8 cellular contexts compared by ENCODE assay signal in the genomic region with DNA sequence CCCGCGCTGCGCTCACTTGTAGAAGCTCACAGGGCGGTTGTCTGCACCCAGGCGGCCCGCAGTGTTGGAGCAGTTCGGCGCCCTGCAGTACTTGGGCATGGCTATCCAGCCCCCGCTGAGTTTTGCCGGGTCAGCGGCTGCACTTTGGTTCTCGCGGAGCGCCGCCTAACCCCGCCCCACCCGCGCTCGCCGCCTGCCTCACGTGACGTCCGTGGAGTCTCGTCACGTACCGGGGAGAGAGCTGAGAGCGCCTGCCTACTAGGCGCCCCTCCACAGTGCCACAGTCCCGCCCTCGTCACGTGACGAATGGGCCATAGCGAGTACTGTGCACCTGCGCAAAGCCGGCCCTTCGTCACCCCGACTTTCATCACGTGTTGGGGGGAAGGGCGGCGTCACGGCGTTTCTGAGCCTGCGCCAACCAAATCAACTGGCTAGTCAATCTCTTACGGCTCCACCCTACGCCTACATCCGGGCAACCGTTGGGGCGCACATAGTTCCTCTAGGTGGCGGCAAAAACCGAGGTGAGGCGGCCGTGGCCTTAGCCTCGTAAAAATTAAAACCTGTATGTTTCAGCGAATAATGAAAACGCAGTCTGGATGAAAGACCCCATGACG. TPM values are rescaled to one million over a fixed set of nuclear protein-coding genes. Genes with fewer than 3 reads are reported as not detected.
DNase-seq lines count a peak whose midpoint lies in the region; ATAC-seq and TF ChIP-seq lines count a peak whose summit lies in the region.

A gene with protein sequence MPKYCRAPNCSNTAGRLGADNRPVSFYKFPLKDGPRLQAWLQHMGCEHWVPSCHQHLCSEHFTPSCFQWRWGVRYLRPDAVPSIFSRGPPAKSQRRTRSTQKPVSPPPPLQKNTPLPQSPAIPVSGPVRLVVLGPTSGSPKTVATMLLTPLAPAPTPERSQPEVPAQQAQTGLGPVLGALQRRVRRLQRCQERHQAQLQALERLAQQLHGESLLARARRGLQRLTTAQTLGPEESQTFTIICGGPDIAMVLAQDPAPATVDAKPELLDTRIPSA (minus strand): TSS at position 167 of the 614 bp plus-strand sequence. CDS start 68 bp downstream, at position 99.

- H3K4me1 Mint-ChIP-seq in GM23338 (peaks cover 25% of the 10 kb centered on the region), natural killer cell (peaks cover 26 to 29% of the 10 kb centered on the region in 2 donors)
- peaks cover 20% of the 10 kb centered on the region for H3K4me1 Mint-ChIP-seq in activated T-helper 2 cell treated with anti-CD3 and anti-CD28 coated beads, Interferon-gamma antibody, Interleukin-2, Interleukin-4, amounts not matched to agents 10 μg/mL and 5 μg/mL and 100 μg/mL, durations not matched to agents 14 hours and 24 hours and 36 hours (ENCODE audit: low read depth)

- H3K9me2 ChIP-seq in GM23338 (ENCODE audit: insufficient read depth): no peaks in the 10 kb centered on the region

- peak within 1 kb of the TSS; percentile 79 for H3K27ac ChIP-seq in GM23338 (ENCODE audit: low read depth)

- peaks cover 31% of the 10 kb centered on the region for H4K20me1 ChIP-seq in GM23338 (replicated peaks; ENCODE audit: insufficient read depth)

- peak within 1 kb of the TSS; percentile 50 for H2AFZ ChIP-seq in GM23338

- intact Hi-C loops in activated T-helper 2 cell treated with anti-CD3 and anti-CD28 coated beads, Interferon-gamma antibody, Interleukin-2, Interleukin-4, amounts not matched to agents 10 μg/mL and 5 μg/mL and 100 μg/mL, durations not matched to agents 14 hours and 24 hours and 36 hours (cut with micrococcal nuclease): loop anchor here (1.0 to 10.0 kb wide), 6 partner anchors 40 to 1851 kb away; partner anchors contain the start of genes ALKBH6, IGFLR1, LIN37 and PSENEN
- intact Hi-C loops in natural killer cell (cut with micrococcal nuclease): loop anchor here (1.0 to 5.0 kb wide), 6 partner anchors 40 to 160 kb away; partner anchors contain the start of genes ALKBH6, SDHAF1, TBCB and ZNF565

- peak; percentile 99 for DNase-seq in EL
- DNase-seq in GM23338 (ENCODE audit: low spot score): peak; percentile 99
- peak; percentile 99 for DNase-seq in LHCN-M2 (ENCODE audit: low read depth)
- DNase-seq in RPMI7951 (ENCODE audit: low read depth): peak; percentile 99
- peak; percentile 100 for DNase-seq in activated T-helper 2 cell treated with anti-CD3 and anti-CD28 coated beads, Interferon-gamma antibody, Interleukin-2, Interleukin-4, amounts not matched to agents 10 μg/mL and 5 μg/mL and 100 μg/mL, durations not matched to agents 14 hours and 24 hours and 36 hours (ENCODE audit: low spot score)
- DNase-seq in fibroblast of peridontal ligament (ENCODE audit: extremely low read depth): peak; percentile 99
- peak; percentile 99 for DNase-seq in natural killer cell
- DNase-seq in stimulated activated naive CD4-positive, alpha-beta T cell treated with Interleukin-2 at 50 U/mL for 16 hours (lab: John Stamatoyannopoulos, UW): peak; percentile 100

- H3K4me2 ChIP-seq in GM23338: peak within 1 kb of the TSS; percentile 99

- H3K4me1 ChIP-seq in GM23338 (ENCODE audit: insufficient read depth): peaks cover 23% of the 10 kb centered on the region; the same call in 1 of the 2 replicates

- 0 out of 2 replicates have a peak, but pooled peaks cover 13% of the 10 kb centered on the region for H3F3A ChIP-seq in GM23338 (replicated peaks; ENCODE audit: low read depth)

- H3K27ac Mint-ChIP-seq in GM23338 (peak within 1 kb of the TSS; percentile 99), natural killer cell (peak within 1 kb of the TSS; percentile 93 to 94)
- peak within 1 kb of the TSS; percentile 96 for H3K27ac Mint-ChIP-seq in activated T-helper 2 cell treated with anti-CD3 and anti-CD28 coated beads, Interferon-gamma antibody, Interleukin-2, Interleukin-4, amounts not matched to agents 10 μg/mL and 5 μg/mL and 100 μg/mL, durations not matched to agents 14 hours and 24 hours and 36 hours

- peak within 1 kb of the TSS; percentile 94 for H3K4me3 ChIP-seq in GM23338

- H3K27me3 Mint-ChIP-seq in GM23338 (ENCODE audit: insufficient read depth, low read depth, poor library complexity) (peaks cover 15% of the 10 kb centered on the region), natural killer cell (ENCODE audit: low read depth in 2 of 2) (no peaks in the 10 kb centered on the region)
- no peaks in the 10 kb centered on the region for H3K27me3 Mint-ChIP-seq in activated T-helper 2 cell treated with anti-CD3 and anti-CD28 coated beads, Interferon-gamma antibody, Interleukin-2, Interleukin-4, amounts not matched to agents 10 μg/mL and 5 μg/mL and 100 μg/mL, durations not matched to agents 14 hours and 24 hours and 36 hours (ENCODE audit: low read depth)

- peaks cover 11% of the 10 kb centered on the region for H3K36me3 Mint-ChIP-seq in GM23338 (ENCODE audit: low read depth)
- peaks cover 10% of the 10 kb centered on the region for H3K36me3 Mint-ChIP-seq in activated T-helper 2 cell treated with anti-CD3 and anti-CD28 coated beads, Interferon-gamma antibody, Interleukin-2, Interleukin-4, amounts not matched to agents 10 μg/mL and 5 μg/mL and 100 μg/mL, durations not matched to agents 14 hours and 24 hours and 36 hours (ENCODE audit: low read depth)
- H3K36me3 Mint-ChIP-seq in natural killer cell: no peaks in the 10 kb centered on the region

- H3K36me3 ChIP-seq in GM23338 (ENCODE audit: insufficient read depth): peaks cover 4% of the 10 kb centered on the region; the same call in 1 of the 2 replicates

- TF ChIP-seq CTCF in GM23338 (conservative IDR thresholded peaks at IDR 0.05; ENCODE audit: low read depth in 2 of 2) (peak; percentile 11 to 32; a peak in 2 of 4 replicates), natural killer cell (IDR thresholded peaks at IDR 0.05) (peak; percentile 66)

- H3K27me3 ChIP-seq in GM23338 (ENCODE audit: insufficient read depth): no peaks in the 10 kb centered on the region

- H3K9me3 Mint-ChIP-seq in GM23338: no peaks in the 10 kb centered on the region; the same call in 2 of the 3 replicates
- no peaks in the 10 kb centered on the region for H3K9me3 Mint-ChIP-seq in activated T-helper 2 cell treated with anti-CD3 and anti-CD28 coated beads, Interferon-gamma antibody, Interleukin-2, Interleukin-4, amounts not matched to agents 10 μg/mL and 5 μg/mL and 100 μg/mL, durations not matched to agents 14 hours and 24 hours and 36 hours
- H3K9me3 Mint-ChIP-seq in natural killer cell: no peaks in the 10 kb centered on the region

- H3K79me2 ChIP-seq in GM23338 (replicated peaks; ENCODE audit: insufficient read depth): peaks cover 45% of the 10 kb centered on the region

- ATAC-seq in GM23338 (peak; percentile 81), natural killer cell (peak; percentile 83 to 94 (median 84))

- H3K4me3 Mint-ChIP-seq in GM23338 (peak within 1 kb of the TSS; percentile 93), natural killer cell (peak within 1 kb of the TSS; percentile 98)
- peak within 1 kb of the TSS; percentile 98 for H3K4me3 Mint-ChIP-seq in activated T-helper 2 cell treated with anti-CD3 and anti-CD28 coated beads, Interferon-gamma antibody, Interleukin-2, Interleukin-4, amounts not matched to agents 10 μg/mL and 5 μg/mL and 100 μg/mL, durations not matched to agents 14 hours and 24 hours and 36 hours (ENCODE audit: low read depth)

TF ChIP-seq in GM23338, 12 proteins besides CTCF, POLR2A, EP300 and RAD21:
- TF ChIP-seq CREB1 (CRISPR knock-in tag; IDR thresholded peaks at IDR 0.05; ENCODE audit: low read depth) (peak; percentile 89), POLR2AphosphoS5 (IDR thresholded peaks at IDR 0.05; ENCODE audit: low read depth) (peak; percentile 94), ZNF114 (CRISPR knock-in tag; IDR thresholded peaks at IDR 0.05) (no peak)
- TF ChIP-seq, protein P1, sequence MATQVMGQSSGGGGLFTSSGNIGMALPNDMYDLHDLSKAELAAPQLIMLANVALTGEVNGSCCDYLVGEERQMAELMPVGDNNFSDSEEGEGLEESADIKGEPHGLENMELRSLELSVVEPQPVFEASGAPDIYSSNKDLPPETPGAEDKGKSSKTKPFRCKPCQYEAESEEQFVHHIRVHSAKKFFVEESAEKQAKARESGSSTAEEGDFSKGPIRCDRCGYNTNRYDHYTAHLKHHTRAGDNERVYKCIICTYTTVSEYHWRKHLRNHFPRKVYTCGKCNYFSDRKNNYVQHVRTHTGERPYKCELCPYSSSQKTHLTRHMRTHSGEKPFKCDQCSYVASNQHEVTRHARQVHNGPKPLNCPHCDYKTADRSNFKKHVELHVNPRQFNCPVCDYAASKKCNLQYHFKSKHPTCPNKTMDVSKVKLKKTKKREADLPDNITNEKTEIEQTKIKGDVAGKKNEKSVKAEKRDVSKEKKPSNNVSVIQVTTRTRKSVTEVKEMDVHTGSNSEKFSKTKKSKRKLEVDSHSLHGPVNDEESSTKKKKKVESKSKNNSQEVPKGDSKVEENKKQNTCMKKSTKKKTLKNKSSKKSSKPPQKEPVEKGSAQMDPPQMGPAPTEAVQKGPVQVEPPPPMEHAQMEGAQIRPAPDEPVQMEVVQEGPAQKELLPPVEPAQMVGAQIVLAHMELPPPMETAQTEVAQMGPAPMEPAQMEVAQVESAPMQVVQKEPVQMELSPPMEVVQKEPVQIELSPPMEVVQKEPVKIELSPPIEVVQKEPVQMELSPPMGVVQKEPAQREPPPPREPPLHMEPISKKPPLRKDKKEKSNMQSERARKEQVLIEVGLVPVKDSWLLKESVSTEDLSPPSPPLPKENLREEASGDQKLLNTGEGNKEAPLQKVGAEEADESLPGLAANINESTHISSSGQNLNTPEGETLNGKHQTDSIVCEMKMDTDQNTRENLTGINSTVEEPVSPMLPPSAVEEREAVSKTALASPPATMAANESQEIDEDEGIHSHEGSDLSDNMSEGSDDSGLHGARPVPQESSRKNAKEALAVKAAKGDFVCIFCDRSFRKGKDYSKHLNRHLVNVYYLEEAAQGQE (IDR thresholded peaks at IDR 0.05; ENCODE audit: unreplicated experiment): no peak

RNA-seq across cellular contexts. Expression of the gene that starts here (rescaled TPM):
- total RNA-seq in GM23338 (2014; rRNA removed; shearing (Covaris generic)): 10.3 and 12.7 TPM in 2 replicates
- polyA plus RNA-seq in GM23338 (2016; fragmentation: Nextera tagmentation; extraction: Ambion mirVana): 12.2 and 13.7 TPM in 2 replicates
- total RNA-seq in LHCN-M2 (2014; rRNA removed): 10.8 and 12.5 TPM in 2 replicates
- 13.5 TPM for polyA plus RNA-seq in LHCN-M2 (2012)
- total RNA-seq in RPMI7951 (2014; rRNA removed; shearing (Covaris generic)): 5.4 and 5.9 TPM in 2 replicates
- 1.8 and 2.2 TPM in 2 replicates for total RNA-seq in activated T-helper 2 cell treated with anti-CD3 and anti-CD28 coated beads, Interferon-gamma antibody, Interleukin-2, Interleukin-4, amounts not matched to agents 10 μg/mL and 5 μg/mL and 100 μg/mL, durations not matched to agents 14 hours and 24 hours and 36 hours
- 1 to 10 TPM; 1.8 to 3.2 (median 2.8) TPM for total RNA-seq in natural killer cell

Comparison
In these comparisons a context has a peak if more than half of its experiments do, and no peak if none do; other contexts are left out.
1. Peak in every context shown above with its lines: DNase-seq, ATAC-seq, H3K4me3 ChIP-seq and H3K27ac ChIP-seq.